In genomic region chrX:139739138-139739537, GRCh38 we compare ENCODE assay signal across 8 cellular contexts. TPM values are rescaled to one million over a fixed set of nuclear protein-coding genes. Genes with fewer than 3 reads are reported as not detected.
DNase-seq lines count a peak whose midpoint lies in the region; ATAC-seq and TF ChIP-seq lines count a peak whose summit lies in the region.

No MANE protein-coding gene starts in this region.

- H3K27ac ChIP-seq in SJSA1 (0 out of 2 replicates have a peak overlapping the region, but pooled peaks have one; percentile 20), tibial nerve (no peak overlapping the region)

- TF ChIP-seq EP300 in tibial nerve (IDR thresholded peaks at IDR 0.05), result no peak

- H3K9me3 ChIP-seq in SJSA1 (replicated peaks), result no peaks in the 10 kb centered on the region
- no peaks in the 10 kb centered on the region for H3K9me3 ChIP-seq in tibial nerve

- H3K27me3 Mint-ChIP-seq in natural killer cell treated with Interleukin-12 subunit alpha and Interleukin-12 subunit beta and Interleukin-15 and Interleukin-18, amount 100 ng/mL, for 72 hours, result peaks cover 0 to 3% of the 10 kb centered on the region in 2 donors

- H3K4me3 Mint-ChIP-seq in natural killer cell treated with Interleukin-12 subunit alpha and Interleukin-12 subunit beta and Interleukin-15 and Interleukin-18, amount 100 ng/mL, for 72 hours, result peak overlapping the region; percentile 66

- peak; percentile 1 for DNase-seq in NOMO-1 treated with DMSO at 0.1 percent for 48 hours (lab: John Stamatoyannopoulos, UW; ENCODE audit: unreplicated experiment)
- DNase-seq in NOMO-1 treated with dmso at 0.1 percent for 144 hours (lab: John Stamatoyannopoulos, UW; ENCODE audit: unreplicated experiment), result no peak
- DNase-seq in SJSA1 (ENCODE audit: low read depth in 1 of 2, low spot score in 2 of 2), result peak; percentile 59 to 63
- DNase-seq in natural killer cell treated with Interleukin-12 subunit alpha and Interleukin-12 subunit beta and Interleukin-15 and Interleukin-18, amount 100 ng/mL, for 72 hours (ENCODE audit: low spot score), result peak; percentile 71
- no peak for DNase-seq in hippocampal formation (lab: John Stamatoyannopoulos, UW)
- DNase-seq in tibial nerve (ENCODE audit: low spot score in 2 of 2), result no peak
- no peak for DNase-seq in NCI-H510A treated with DMSO at 0.1 percent for 48 hours (lab: John Stamatoyannopoulos, UW)

- H3K27me3 ChIP-seq in SJSA1 (replicated peaks) (no peaks in the 10 kb centered on the region), tibial nerve (no peaks in the 10 kb centered on the region)

- WGBS in tibial nerve, 2 donors, result 67 to 72% methylated on average over 2 of the region's 2 CpGs

- H3K36me3 ChIP-seq in SJSA1, result no peaks in the 10 kb centered on the region
- no peaks in the 10 kb centered on the region for H3K36me3 ChIP-seq in tibial nerve

- H3K4me1 ChIP-seq in SJSA1 (replicated peaks), result peaks cover 11% of the 10 kb centered on the region
- H3K4me1 ChIP-seq in tibial nerve, result no peaks in the 10 kb centered on the region

- TF ChIP-seq POLR2A in tibial nerve (IDR thresholded peaks at IDR 0.05), result no peak

- peak overlapping the region; percentile 25 to 60 for H3K27ac Mint-ChIP-seq in natural killer cell treated with Interleukin-12 subunit alpha and Interleukin-12 subunit beta and Interleukin-15 and Interleukin-18, amount 100 ng/mL, for 72 hours

- no peak overlapping the region for H3K4me3 ChIP-seq in SJSA1
- no peak overlapping the region for H3K4me3 ChIP-seq in tibial nerve

- no peaks in the 10 kb centered on the region for H3K36me3 Mint-ChIP-seq in natural killer cell treated with Interleukin-12 subunit alpha and Interleukin-12 subunit beta and Interleukin-15 and Interleukin-18, amount 100 ng/mL, for 72 hours

- no peak for TF ChIP-seq CTCF in tibial nerve (IDR thresholded peaks at IDR 0.05)

- peaks cover 20 to 33% of the 10 kb centered on the region in 2 donors for H3K4me1 Mint-ChIP-seq in natural killer cell treated with Interleukin-12 subunit alpha and Interleukin-12 subunit beta and Interleukin-15 and Interleukin-18, amount 100 ng/mL, for 72 hours (ENCODE audit: low read depth in 2 of 2)

- H3K9me3 Mint-ChIP-seq in natural killer cell treated with Interleukin-12 subunit alpha and Interleukin-12 subunit beta and Interleukin-15 and Interleukin-18, amount 100 ng/mL, for 72 hours, result no peaks in the 10 kb centered on the region

- peak; percentile 91 for ATAC-seq in HG02852 (IDR thresholded peaks at IDR 0.05; ENCODE audit: unreplicated experiment)
- ATAC-seq in natural killer cell treated with Interleukin-12 subunit alpha and Interleukin-12 subunit beta and Interleukin-15 and Interleukin-18, amount 100 ng/mL, for 72 hours, result peak; percentile 90 to 97

RNA-seq across cellular contexts. Expression of gene MCF2, which starts 31.2 kb away (rescaled TPM):
- 0.21 TPM in 1 of 2 replicates, not detected in the other for total RNA-seq in SJSA1 (2014; rRNA removed; shearing (Covaris generic))
- 1 to 10 TPM in 1 of 2 donors, under 1 TPM in 1; 0.95 to 1.6 TPM for total RNA-seq in natural killer cell treated with Interleukin-12 subunit alpha and Interleukin-12 subunit beta and Interleukin-15 and Interleukin-18, amount 100 ng/mL, for 72 hours
- under 1 TPM in 2 of 4 donors, not detected in 2; 0.20 to 0.22 TPM for total RNA-seq in tibial nerve

Comparison
In these comparisons a context has a peak if more than half of its experiments do, and no peak if none do; other contexts are left out.
1. DNase-seq: peak in NOMO-1 treated with DMSO at 0.1 percent for 48 hours (single experiment), SJSA1 (2 of 2) and natural killer cell treated with Interleukin-12 subunit alpha and Interleukin-12 subunit beta and Interleukin-15 and Interleukin-18, amount 100 ng/mL, for 72 hours (single experiment); none in NOMO-1 treated with dmso at 0.1 percent for 144 hours (single experiment), hippocampal formation (0 of 2), tibial nerve (0 of 2) and NCI-H510A treated with DMSO at 0.1 percent for 48 hours (single experiment).